In the genomic region with DNA sequence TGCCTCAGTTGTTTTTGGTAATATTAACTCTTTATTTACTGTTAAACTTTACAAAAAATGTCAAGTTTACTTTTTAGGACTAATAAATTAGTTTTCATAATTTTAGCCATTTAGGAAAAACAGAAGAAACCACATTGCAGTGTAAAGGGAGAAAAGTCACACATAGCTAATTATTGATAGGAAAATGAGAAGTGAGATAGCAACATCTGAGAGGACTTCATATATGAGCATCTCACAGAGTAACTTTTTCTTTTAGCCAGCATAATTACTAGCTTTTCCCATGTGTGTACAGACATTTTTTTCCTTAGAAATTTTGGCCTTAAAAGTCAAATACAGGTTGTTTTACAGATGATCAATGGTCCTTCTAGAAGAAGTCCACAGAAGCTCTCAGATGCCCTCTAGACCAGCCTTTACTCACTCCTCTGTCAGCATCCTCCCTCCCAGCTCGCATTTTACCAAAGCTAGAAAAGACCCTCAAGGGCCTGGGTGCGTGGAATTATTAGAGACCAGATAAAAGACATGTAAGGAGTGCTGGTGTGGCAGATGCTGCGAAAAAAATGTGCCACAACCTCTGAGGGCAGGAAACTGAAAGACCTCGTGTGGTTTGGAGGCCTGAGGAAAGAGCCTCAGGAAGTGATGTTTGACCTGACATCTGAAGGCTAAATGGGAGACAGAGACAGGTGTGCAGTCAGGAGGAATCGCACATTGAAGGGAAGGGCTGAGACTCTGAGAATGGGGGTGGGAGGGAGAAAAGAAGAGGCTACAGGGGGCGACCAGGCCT, we compare ENCODE assay signal across 8 cellular contexts.
DNase-seq lines count a peak whose midpoint lies in the region; ATAC-seq and TF ChIP-seq lines count a peak whose summit lies in the region.

No MANE protein-coding gene starts in this region.

- H2AFZ ChIP-seq in H9 (ENCODE audit: low read length): no peak overlapping the region

- H4K8ac ChIP-seq in H9 (replicated peaks; ENCODE audit: insufficient read length, low read depth, low read length): no peak overlapping the region

- no peak overlapping the region for H3K14ac ChIP-seq in H9 (ENCODE audit: insufficient read depth, low read length)

- H3K79me1 ChIP-seq in H9 (ENCODE audit: insufficient read depth, low read depth, low read length, poor library complexity, severe bottlenecking): no peaks in the 10 kb centered on the region

- no peak overlapping the region for H4K91ac ChIP-seq in H9 (ENCODE audit: insufficient read length, low read depth, low read length)

- H3K9ac ChIP-seq in muscle layer of colon (ENCODE audit: low read length) (no peak overlapping the region), H9 (ENCODE audit: extremely low read depth, insufficient read length, low read length) (no peak overlapping the region)

- H3K27ac Mint-ChIP-seq in H9: no peak overlapping the region; a peak in 1 of 7 replicates

- 0 out of 2 replicates have a peak, but pooled peaks cover 1% of the 10 kb centered on the region for H3K79me2 ChIP-seq in H9 (ENCODE audit: insufficient read depth, low read length)

- H3K36me3 ChIP-seq in muscle layer of colon (ENCODE audit: insufficient read depth, low read length) (peaks cover 21% of the 10 kb centered on the region), left lung (no peaks in the 10 kb centered on the region)

- no CpG with 5 or more reads among the region's 6 CpGs for WGBS in H9 (ENCODE audit: extremely low coverage, insufficient read length, low lambda C conversion rate)

- H3K23ac ChIP-seq in H9 (ENCODE audit: insufficient read length, low read depth, low read length): no peak overlapping the region

- H2BK15ac ChIP-seq in H9 (ENCODE audit: low read depth, low read length): no peak overlapping the region

- H3K23me2 ChIP-seq in H9 (ENCODE audit: insufficient read length, low read depth, low read length, poor library complexity, severe bottlenecking): no peaks in the 10 kb centered on the region

- H3K4me3 ChIP-seq in muscle layer of colon (ENCODE audit: low read depth in 1 of 2, low read length in 2 of 2) (no peak overlapping the region), left lung (no peak overlapping the region)

- no peak overlapping the region for H3K4me3 Mint-ChIP-seq in H9

- ATAC-seq in GM18502 (IDR thresholded peaks at IDR 0.05; ENCODE audit: poor library complexity, unreplicated experiment) (peak; percentile 50), GM21423 (IDR thresholded peaks at IDR 0.05; ENCODE audit: unreplicated experiment) (peak; percentile 74), HG03378 (IDR thresholded peaks at IDR 0.05; ENCODE audit: unreplicated experiment) (peak; percentile 77), left lung (no peak)

- no peak overlapping the region for H2BK120ac ChIP-seq in H9 (ENCODE audit: low read depth, low read length, poor library complexity, severe bottlenecking)

- no peaks in the 10 kb centered on the region for H3K9me3 ChIP-seq in muscle layer of colon (ENCODE audit: low read length)
- no peaks in the 10 kb centered on the region for H3K9me3 ChIP-seq in left lung
- no peaks in the 10 kb centered on the region for H3K9me3 ChIP-seq in H9 (ENCODE audit: control insufficient read depth, low read depth, low read length)

- H3K27ac ChIP-seq in muscle layer of colon (ENCODE audit: low read depth, low read length) (peak overlapping the region; percentile 55), left lung (no peak overlapping the region), H9 (ENCODE audit: insufficient read length, low read depth, low read length) (no peak overlapping the region)

- peaks cover 4% of the 10 kb centered on the region for H3K27me3 Mint-ChIP-seq in H9 (ENCODE audit: low read depth)

- no peak overlapping the region for H3K56ac ChIP-seq in H9 (ENCODE audit: insufficient read length, low read depth, low read length)

- H3K18ac ChIP-seq in H9 (ENCODE audit: insufficient read length, low read depth, low read length): no peak overlapping the region

- H2BK12ac ChIP-seq in H9 (ENCODE audit: insufficient read length, low read depth, low read length): no peak overlapping the region

- no peak overlapping the region for H4K5ac ChIP-seq in H9 (ENCODE audit: insufficient read length, low read depth, low read length)

- no peaks in the 10 kb centered on the region for H3K9me3 Mint-ChIP-seq in H9

- no peak overlapping the region for H2BK20ac ChIP-seq in H9 (ENCODE audit: low read depth, low read length, poor library complexity, severe bottlenecking)

- no peaks in the 10 kb centered on the region for H4K20me1 ChIP-seq in H9 (ENCODE audit: control insufficient read depth, insufficient read depth, insufficient read length)

- no peak overlapping the region for H2BK5ac ChIP-seq in H9 (ENCODE audit: insufficient read length, low read length)

- H3T11ph ChIP-seq in H9 (ENCODE audit: low read length): no peak overlapping the region

- DNase-seq in COLO829 (ENCODE audit: low spot score) (no peak), left lung (no peak), H9 (no peak), A172 (ENCODE audit: low spot score) (no peak)

- TF ChIP-seq CTCF in left lung (IDR thresholded peaks at IDR 0.05) (no peak), H9 (conservative IDR thresholded peaks at IDR 0.05) (no peak)

- H3K27me3 ChIP-seq in muscle layer of colon (ENCODE audit: control insufficient read depth in 1 of 2, insufficient read depth in 2 of 2, low read length in 2 of 2) (no peaks in the 10 kb centered on the region), left lung (no peaks in the 10 kb centered on the region), H9 (ENCODE audit: insufficient read depth, low read length) (no peaks in the 10 kb centered on the region)

- H3K4me2 ChIP-seq in H9 (ENCODE audit: insufficient read depth, insufficient read length, low read length): no peak overlapping the region

- H3K4ac ChIP-seq in H9 (ENCODE audit: low read depth, low read length): no peak overlapping the region

- peaks cover 0 to 10% (median 0%) of the 10 kb centered on the region in 3 experiments; a peak in 5 of 7 replicates for H3K36me3 Mint-ChIP-seq in H9 (ENCODE audit: insufficient read depth in 1 of 3, low read depth in 3 of 3)

- no peak overlapping the region for H2AK5ac ChIP-seq in H9 (ENCODE audit: insufficient read length, low read length)

- peaks cover 34 to 39% of the 10 kb centered on the region in 2 experiments for H3K4me1 Mint-ChIP-seq in H9

- H3K4me1 ChIP-seq in muscle layer of colon (ENCODE audit: insufficient read depth, low read length) (peaks cover 90% of the 10 kb centered on the region), left lung (peaks cover 9 to 34% of the 10 kb centered on the region in 2 donors), H9 (ENCODE audit: insufficient read depth, low read length) (peaks cover 8% of the 10 kb centered on the region; the same call in 1 of the 2 replicates)

- intact Hi-C loops in left lung (cut with DNase I): no loop called here
